In genomic region chr4:127139788-127140286, GRCh38 we compare ENCODE assay signal across 17 cellular contexts.
"Had no signal": no experiment of that assay in that cellular context is flagged by ENCODE, and none has a peak within 500 bp of the region (broad histone marks: within the 10 kb centered on the region; RNA-seq: fewer than 3 reads in every experiment).

No MANE protein-coding gene starts in this region.

- H3K36me3 ChIP-seq: cardiac muscle cell, lower lobe of right lung, ovary, prostate gland, thyroid gland had no signal

- DNase-seq: activated CD4-positive, alpha-beta memory T cell treated with anti-CD3 and anti-CD28 coated beads, Interleukin-2, amount 10 ng/mL, durations not matched to agents 7 days and 5 days; activated CD4-positive, alpha-beta T cell treated with anti-CD3 and anti-CD28 coated beads, Interleukin-2, amount 10 ng/mL, durations not matched to agents 24 days and 14 days; activated effector memory CD4-positive, alpha-beta T cell treated with Interleukin-2 at 50 U/mL for 16 hours; activated naive CD4-positive, alpha-beta T cell treated with anti-CD3 and anti-CD28 coated beads for 36 hours; activated T-cell treated with anti-CD3 and anti-CD28 coated beads, Interleukin-2, amount 50 U/mL, for 72 hours; kidney; lower lobe of right lung; naive thymus-derived CD4-positive, alpha-beta T cell; ovary; stimulated activated CD4-positive, alpha-beta T cell treated with anti-CD3 and anti-CD28 coated beads, Interleukin-12 subunit alpha, Interleukin-12 subunit beta, amount 100 ng/mL, for 4 hours; stimulated activated CD4-positive, alpha-beta T cell treated with anti-CD3 and anti-CD28 coated beads, Interleukin-4, amount 100 ng/mL, for 4 hours; stimulated activated naive CD8-positive, alpha-beta T cell treated with anti-CD3 and anti-CD28 coated beads, Interleukin-15, Interleukin-2, amounts not matched to agents 100 U/mL and 50 U/mL, for 24 hours; thyroid gland had no signal

- H3K4me3 Mint-ChIP-seq: activated CD4-positive, alpha-beta memory T cell treated with anti-CD3 and anti-CD28 coated beads, Interleukin-2, amount 10 ng/mL, durations not matched to agents 7 days and 5 days; activated CD4-positive, alpha-beta T cell treated with anti-CD3 and anti-CD28 coated beads, Interleukin-2, amount 10 ng/mL, durations not matched to agents 24 days and 14 days; activated naive CD4-positive, alpha-beta T cell treated with anti-CD3 and anti-CD28 coated beads for 36 hours; activated T-cell treated with anti-CD3 and anti-CD28 coated beads, Interleukin-2, amount 50 U/mL, for 72 hours; naive thymus-derived CD4-positive, alpha-beta T cell; neural crest cell had no signal

- H3K4me3 ChIP-seq: cardiac muscle cell, lower lobe of right lung, ovary, prostate gland, thyroid gland had no signal

- H3K36me3 Mint-ChIP-seq: naive thymus-derived CD4-positive, alpha-beta T cell had no signal

- H3K4me1 Mint-ChIP-seq: activated CD4-positive, alpha-beta memory T cell treated with anti-CD3 and anti-CD28 coated beads, Interleukin-2, amount 10 ng/mL, durations not matched to agents 7 days and 5 days; activated CD4-positive, alpha-beta T cell treated with anti-CD3 and anti-CD28 coated beads, Interleukin-2, amount 10 ng/mL, durations not matched to agents 24 days and 14 days; naive thymus-derived CD4-positive, alpha-beta T cell; neural crest cell had no signal

- H3K27me3 ChIP-seq: cardiac muscle cell, ovary, thyroid gland had no signal

- H3K4me1 ChIP-seq: lower lobe of right lung, prostate gland had no signal

- H3K27ac ChIP-seq: cardiac muscle cell, lower lobe of right lung, ovary, prostate gland, thyroid gland had no signal

- H3K27me3 Mint-ChIP-seq: activated CD4-positive, alpha-beta memory T cell treated with anti-CD3 and anti-CD28 coated beads, Interleukin-2, amount 10 ng/mL, durations not matched to agents 7 days and 5 days; activated CD4-positive, alpha-beta T cell treated with anti-CD3 and anti-CD28 coated beads, Interleukin-2, amount 10 ng/mL, durations not matched to agents 24 days and 14 days; naive thymus-derived CD4-positive, alpha-beta T cell had no signal

- ATAC-seq: activated CD4-positive, CD25-positive, alpha-beta regulatory T cell treated with anti-CD3 and anti-CD28 coated beads, Interleukin-2, amount 50 U/mL, for 24 hours; activated T-cell treated with anti-CD3 and anti-CD28 coated beads, Interleukin-2, amount 50 U/mL, for 72 hours; lower lobe of right lung; naive thymus-derived CD4-positive, alpha-beta T cell; stimulated activated naive CD8-positive, alpha-beta T cell treated with anti-CD3 and anti-CD28 coated beads, Interleukin-15, Interleukin-2, amounts not matched to agents 100 U/mL and 50 U/mL, for 24 hours had no signal

- H3K9me3 Mint-ChIP-seq: activated CD4-positive, alpha-beta memory T cell treated with anti-CD3 and anti-CD28 coated beads, Interleukin-2, amount 10 ng/mL, durations not matched to agents 7 days and 5 days; activated naive CD4-positive, alpha-beta T cell treated with anti-CD3 and anti-CD28 coated beads for 36 hours; neural crest cell had no signal

- H3K27ac Mint-ChIP-seq: activated CD4-positive, alpha-beta memory T cell treated with anti-CD3 and anti-CD28 coated beads, Interleukin-2, amount 10 ng/mL, durations not matched to agents 7 days and 5 days; activated CD4-positive, alpha-beta T cell treated with anti-CD3 and anti-CD28 coated beads, Interleukin-2, amount 10 ng/mL, durations not matched to agents 24 days and 14 days; activated naive CD4-positive, alpha-beta T cell treated with anti-CD3 and anti-CD28 coated beads for 36 hours; activated T-cell treated with anti-CD3 and anti-CD28 coated beads, Interleukin-2, amount 50 U/mL, for 72 hours; naive thymus-derived CD4-positive, alpha-beta T cell had no signal
